Comparison of ENCODE assay signal across 12 cellular contexts in the genomic region with DNA sequence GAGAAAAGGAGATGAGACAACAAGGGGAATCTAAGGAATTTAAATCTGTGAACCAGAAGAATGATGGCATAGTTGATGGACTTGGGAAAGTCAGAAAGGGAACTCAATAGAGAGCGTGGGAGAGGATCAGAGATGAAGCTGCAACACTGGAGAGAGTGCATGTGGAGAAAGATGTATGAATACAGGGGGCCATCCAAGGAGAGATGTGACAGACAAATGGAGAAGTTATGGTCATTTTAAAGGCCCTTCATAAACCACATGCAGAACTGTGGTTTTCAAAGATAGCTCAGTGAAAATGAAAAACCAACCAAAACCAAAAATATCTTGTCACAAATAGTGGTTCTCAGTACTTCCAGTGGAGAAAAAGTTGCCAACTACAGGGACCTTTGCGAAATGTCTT.
DNase-seq lines count a peak whose midpoint lies in the region; ATAC-seq, FAIRE-seq and TF ChIP-seq lines count a peak whose summit lies in the region.
"Had no signal": no experiment of that assay in that cellular context is flagged by ENCODE, and none has a peak within 500 bp of the region (broad histone marks: within the 10 kb centered on the region; RNA-seq: fewer than 3 reads in every experiment).

No MANE protein-coding gene starts in this region.

- no peak for FAIRE-seq in kidney (lab: Jason Lieb, UNC)

- H3K4me1 ChIP-seq in kidney (ENCODE audit: control insufficient read depth in 1 of 2, insufficient read depth in 1 of 2, low read depth in 1 of 2, low read length in 2 of 2), result no peaks in the 10 kb centered on the region

- no peak for TF ChIP-seq CTCF in kidney (IDR thresholded peaks at IDR 0.05; ENCODE audit: borderline replicate concordance, extremely low read depth, insufficient read depth)

- in situ Hi-C loops in G401 (cut with HindIII; ENCODE audit: low sequenced_read_pairs), result no loop called here

- no peak overlapping the region for H3K4me3 ChIP-seq in kidney (ENCODE audit: low read length in 2 of 2)
- H3K4me3 ChIP-seq: ascending aorta, smooth muscle cell had no signal

- DNase-seq in OCI-M1 (lab: John Stamatoyannopoulos, UW) (peak; percentile 73), RKO (ENCODE audit: low spot score) (no peak), kidney (no peak), NCI-H2196 (lab: John Stamatoyannopoulos, UW; ENCODE audit: unreplicated experiment) (no peak), G401 (ENCODE audit: low spot score) (no peak)
- DNase-seq: NCI-H526, substantia nigra had no signal

- intact Hi-C loops in kidney (cut with DNase I), result no loop called here

- no peak overlapping the region for H3K27ac ChIP-seq in kidney (ENCODE audit: low read depth in 2 of 2, low read length in 2 of 2)
- H3K27ac ChIP-seq: ascending aorta had no signal

- H3K9me3 ChIP-seq in kidney (ENCODE audit: control insufficient read depth in 1 of 2, low read length in 2 of 2), result no peaks in the 10 kb centered on the region
- H3K9me3 ChIP-seq: ascending aorta had no signal

- no peak overlapping the region for H3K9ac ChIP-seq in kidney (ENCODE audit: low read length in 2 of 2)

- peak; percentile 90 for ATAC-seq in GM18502 (IDR thresholded peaks at IDR 0.05; ENCODE audit: poor library complexity, unreplicated experiment)
- ATAC-seq in GM21360 (IDR thresholded peaks at IDR 0.05; ENCODE audit: unreplicated experiment), result peak; percentile 84
- peak; percentile 87 for ATAC-seq in HG03097 (IDR thresholded peaks at IDR 0.05; ENCODE audit: low FRiP score, unreplicated experiment)

- no peaks in the 10 kb centered on the region for H3K36me3 ChIP-seq in kidney (ENCODE audit: control insufficient read depth in 1 of 2, insufficient read depth in 2 of 2, low read length in 2 of 2)
- H3K36me3 ChIP-seq: ascending aorta had no signal
